In genomic region chr12:42767998-42768397, GRCh38 we compare ENCODE assay signal across 26 cellular contexts.
DNase-seq lines count a peak whose midpoint lies in the region; ATAC-seq, FAIRE-seq and TF ChIP-seq lines count a peak whose summit lies in the region.
"Had no signal": no experiment of that assay in that cellular context is flagged by ENCODE, and none has a peak within 500 bp of the region (broad histone marks: within the 10 kb centered on the region; RNA-seq: fewer than 3 reads in every experiment).

No MANE protein-coding gene starts in this region.

- intact Hi-C loops in Panc1 (cut with micrococcal nuclease; ENCODE audit: unreplicated experiment) (no loop called here), esophagus muscularis mucosa (cut with DNase I) (no loop called here), pancreas (cut with DNase I) (no loop called here)

- in situ Hi-C loops in Panc1 (cut with HindIII; ENCODE audit: low pct_unique_long_range_greater_than_20kb, low sequenced_read_pairs), result no loop called here

- H3K9me3 Mint-ChIP-seq in activated CD4-positive, alpha-beta memory T cell treated with anti-CD3 and anti-CD28 coated beads, Interleukin-2, amount 10 ng/mL, durations not matched to agents 7 days and 5 days, result peaks cover 3% of the 10 kb centered on the region

- CTCF ChIA-PET in Panc1 (lab: Charles Lee), result no interaction called here
- CTCF ChIA-PET in activated CD4-positive, alpha-beta memory T cell treated with anti-CD3 and anti-CD28 coated beads, Interleukin-2, amount 10 ng/mL, durations not matched to agents 7 days and 5 days (lab: Charles Lee), result interaction anchor here (1.0 kb wide), 1 partner anchor 16 kb away, joined by 3 read pairs; no protein-coding TSS in a partner anchor

- H3K9me3 ChIP-seq in Panc1 (ENCODE audit: control insufficient read depth, insufficient read depth, low read depth, low read length), result no peaks in the 10 kb centered on the region
- H3K9me3 ChIP-seq in esophagus muscularis mucosa, result peaks cover 0 to 11% (median 3%) of the 10 kb centered on the region in 4 donors
- H3K9me3 ChIP-seq in pancreas, result no peaks in the 10 kb centered on the region
- H3K9me3 ChIP-seq: BLaER1 had no signal

- no peak overlapping the region for H3K4me3 Mint-ChIP-seq in activated CD4-positive, alpha-beta memory T cell treated with anti-CD3 and anti-CD28 coated beads, Interleukin-2, amount 10 ng/mL, durations not matched to agents 7 days and 5 days
- H3K4me3 Mint-ChIP-seq: B cell; CD14-positive monocyte; CD4-positive, alpha-beta memory T cell; CD4-positive, CD25-positive, alpha-beta regulatory T cell; CD8-positive, alpha-beta memory T cell had no signal

- no peak for TF ChIP-seq CTCF in Panc1 (IDR thresholded peaks at IDR 0.05)
- no peak for TF ChIP-seq CTCF in esophagus muscularis mucosa (IDR thresholded peaks at IDR 0.05)
- TF ChIP-seq CTCF in pancreas (IDR thresholded peaks at IDR 0.05), result no peak

- H3K27me3 ChIP-seq in Panc1 (ENCODE audit: control insufficient read depth, insufficient read depth, low read length), result no peaks in the 10 kb centered on the region
- H3K27me3 ChIP-seq in esophagus muscularis mucosa, result no peaks in the 10 kb centered on the region
- H3K27me3 ChIP-seq in pancreas, result no peaks in the 10 kb centered on the region
- H3K27me3 ChIP-seq: BLaER1 had no signal

- no peak for TF ChIP-seq POLR2A in esophagus muscularis mucosa (IDR thresholded peaks at IDR 0.05; ENCODE audit: low read depth)

- POLR2A ChIA-PET in Panc1 (lab: Charles Lee), result no interaction called here
- POLR2A ChIA-PET in activated CD4-positive, alpha-beta memory T cell treated with anti-CD3 and anti-CD28 coated beads, Interleukin-2, amount 10 ng/mL, durations not matched to agents 7 days and 5 days (lab: Charles Lee), result no interaction called here

- ATAC-seq in Panc1, result no peak
- peak; percentile 79 to 89 (median 82) for ATAC-seq in pancreas
- no peak for ATAC-seq in GM21360 (IDR thresholded peaks at IDR 0.05; ENCODE audit: unreplicated experiment)
- ATAC-seq: A549 had no signal

- no peak for DNase-seq in Panc1 (ENCODE audit: low read depth, low spot score)
- DNase-seq in esophagus muscularis mucosa (ENCODE audit: extremely low spot score), result peak; percentile 70
- DNase-seq in pancreas, result peak; percentile 41 to 78 (median 64)
- DNase-seq in activated CD4-positive, alpha-beta memory T cell treated with anti-CD3 and anti-CD28 coated beads, Interleukin-2, amount 10 ng/mL, durations not matched to agents 7 days and 5 days, result no peak
- DNase-seq in ureter (ENCODE audit: low spot score), result no peak
- DNase-seq: AML-193; C1 segment of cervical spinal cord; CD4-positive, alpha-beta memory T cell; CD4-positive, CD25-positive, alpha-beta regulatory T cell; CD8-positive, alpha-beta memory T cell; COR-L47; DMS 273 treated with DMSO at 0.1 percent for 48 hours; DMS153; DMS53; DMS79; DND-41; EL; GDM1 had no signal

- TF ChIP-seq EP300 in esophagus muscularis mucosa (IDR thresholded peaks at IDR 0.05), result no peak

- H3K27ac ChIP-seq in Panc1 (ENCODE audit: low read length), result peak overlapping the region; percentile 29; the same call in 1 of the 2 replicates
- no peak overlapping the region for H3K27ac ChIP-seq in esophagus muscularis mucosa (replicated peaks in 1 of 4)
- H3K27ac ChIP-seq in pancreas, result no peak overlapping the region
- H3K27ac ChIP-seq: 22Rv1, A549, BLaER1 had no signal

- no peak overlapping the region for H3K27ac Mint-ChIP-seq in activated CD4-positive, alpha-beta memory T cell treated with anti-CD3 and anti-CD28 coated beads, Interleukin-2, amount 10 ng/mL, durations not matched to agents 7 days and 5 days
- H3K27ac Mint-ChIP-seq: B cell; CD14-positive monocyte; CD4-positive, alpha-beta memory T cell; CD4-positive, CD25-positive, alpha-beta regulatory T cell; CD8-positive, alpha-beta memory T cell had no signal

- 90% methylated on average over 4 of the region's 4 CpGs for WGBS in esophagus muscularis mucosa
- WGBS in pancreas, 2 donors, result 58 to 60% methylated on average over 4 of the region's 4 CpGs

- H3K36me3 Mint-ChIP-seq in activated CD4-positive, alpha-beta memory T cell treated with anti-CD3 and anti-CD28 coated beads, Interleukin-2, amount 10 ng/mL, durations not matched to agents 7 days and 5 days (ENCODE audit: low read depth), result no peaks in the 10 kb centered on the region
- H3K36me3 Mint-ChIP-seq: CD14-positive monocyte; CD4-positive, alpha-beta memory T cell; CD4-positive, CD25-positive, alpha-beta regulatory T cell; CD8-positive, alpha-beta memory T cell had no signal

- H3K4me3 ChIP-seq in Panc1 (ENCODE audit: low read depth in 2 of 2, low read length in 2 of 2) (no peak overlapping the region), esophagus muscularis mucosa (no peak overlapping the region), pancreas (no peak overlapping the region)
- H3K4me3 ChIP-seq: A549, BLaER1, GM12878 had no signal

- no peak for FAIRE-seq in pancreas (lab: Jason Lieb, UNC)
- FAIRE-seq: A549, GM12878, GM12892 had no signal

- H3K27me3 Mint-ChIP-seq in activated CD4-positive, alpha-beta memory T cell treated with anti-CD3 and anti-CD28 coated beads, Interleukin-2, amount 10 ng/mL, durations not matched to agents 7 days and 5 days, result no peaks in the 10 kb centered on the region
- H3K27me3 Mint-ChIP-seq: B cell; CD8-positive, alpha-beta memory T cell had no signal

- H3K36me3 ChIP-seq in Panc1 (ENCODE audit: control insufficient read depth, insufficient read depth, low read length) (no peaks in the 10 kb centered on the region), esophagus muscularis mucosa (no peaks in the 10 kb centered on the region), pancreas (no peaks in the 10 kb centered on the region)
- H3K36me3 ChIP-seq: BLaER1 had no signal

- no peaks in the 10 kb centered on the region for H3K4me1 Mint-ChIP-seq in activated CD4-positive, alpha-beta memory T cell treated with anti-CD3 and anti-CD28 coated beads, Interleukin-2, amount 10 ng/mL, durations not matched to agents 7 days and 5 days
- H3K4me1 Mint-ChIP-seq: B cell; CD14-positive monocyte; CD4-positive, alpha-beta memory T cell; CD4-positive, CD25-positive, alpha-beta regulatory T cell; CD8-positive, alpha-beta memory T cell had no signal

- BruUV-seq in Panc1 (replicated peaks; lab: Mats Ljungman, UMichigan), result no TSS peak

- no peaks in the 10 kb centered on the region for H3K4me1 ChIP-seq in Panc1 (ENCODE audit: control insufficient read depth, insufficient read depth, low read length)
- H3K4me1 ChIP-seq in esophagus muscularis mucosa, result no peaks in the 10 kb centered on the region
- peaks cover 0 to 6% (median 0%) of the 10 kb centered on the region in 3 donors for H3K4me1 ChIP-seq in pancreas
- H3K4me1 ChIP-seq: A549, BLaER1 had no signal

Comparison
In these comparisons a context has a peak if more than half of its experiments do, and no peak if none do; other contexts are left out.
1. ATAC-seq: peak in pancreas (4 of 4); none in Panc1 (single experiment) and GM21360 (single experiment).
2. DNase-seq: peak in esophagus muscularis mucosa (single experiment) and pancreas (6 of 6); none in Panc1 (single experiment), activated CD4-positive, alpha-beta memory T cell treated with anti-CD3 and anti-CD28 coated beads, Interleukin-2, amount 10 ng/mL, durations not matched to agents 7 days and 5 days (single experiment) and ureter (single experiment).